8 cellular contexts compared by ENCODE assay signal in the genomic region with DNA sequence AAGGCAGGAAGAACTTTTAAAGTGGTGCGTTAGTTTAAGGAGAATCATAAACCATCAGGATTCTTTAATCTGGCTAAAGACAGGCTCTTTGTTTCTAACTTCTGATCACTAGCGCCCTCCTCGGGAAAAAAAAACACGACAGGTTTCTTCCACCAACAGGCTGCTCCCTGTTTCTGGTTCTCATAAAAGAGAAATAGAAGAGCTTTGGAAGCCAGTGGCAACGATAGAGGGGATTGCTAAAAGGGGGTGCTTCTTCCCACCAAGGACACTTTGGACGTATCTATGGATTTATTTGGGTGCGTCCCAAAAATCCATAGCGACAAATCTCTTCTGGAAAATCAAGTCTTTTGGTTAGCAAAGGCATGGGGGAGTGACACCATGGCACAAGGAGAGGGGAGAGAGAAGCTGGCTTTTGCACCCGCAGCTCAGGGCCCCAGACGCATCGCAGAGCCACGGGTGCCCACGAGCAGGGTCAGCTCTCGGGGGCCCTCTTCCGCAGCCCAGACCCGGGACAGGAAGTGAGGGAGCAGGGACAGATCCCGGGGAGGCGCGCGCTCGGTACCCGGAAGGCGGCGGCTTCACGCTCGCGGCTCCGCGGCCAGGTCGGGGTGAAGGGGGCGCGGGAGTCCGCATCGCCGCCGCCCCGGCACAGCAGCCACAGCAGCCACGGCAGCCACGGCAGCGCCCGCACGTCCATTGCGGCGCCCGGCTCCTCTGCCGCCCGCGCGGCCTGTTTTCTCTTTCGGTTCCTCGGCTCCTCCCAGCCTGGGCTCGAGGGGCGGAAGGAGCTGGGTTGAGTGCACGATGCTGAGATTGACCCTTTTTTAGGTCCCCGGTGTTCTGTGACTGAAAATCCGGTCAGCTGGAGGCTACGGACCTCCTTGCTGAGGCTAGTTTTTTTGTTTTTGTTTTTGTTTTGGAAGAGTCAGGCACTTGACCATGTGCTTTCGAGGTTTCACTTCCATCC. TPM values are rescaled to one million over a fixed set of nuclear protein-coding genes. Genes with fewer than 3 reads are reported as not detected.
DNase-seq lines count a peak whose midpoint lies in the region; ATAC-seq and TF ChIP-seq lines count a peak whose summit lies in the region.

Gene CTSO (minus strand): TSS at position 716 of the 967 bp plus-strand sequence. CDS start 19 bp downstream, at position 697.

- H3K9me3 ChIP-seq in HUES64 (ENCODE audit: insufficient read depth, low read depth, low read length) = no peaks in the 10 kb centered on the region
- no peaks in the 10 kb centered on the region for H3K9me3 ChIP-seq in Panc1 (ENCODE audit: control insufficient read depth, insufficient read depth, low read depth, low read length)

- ATAC-seq in GM21423 (IDR thresholded peaks at IDR 0.05; ENCODE audit: unreplicated experiment) (peak; percentile 94), Panc1 (peak; percentile 99)
- ATAC-seq in activated T-helper 17 cell treated with anti-CD3 and anti-CD28 coated beads, Interleukin-2, amount 50 U/mL, for 72 hours (replicated peaks) = peak; percentile 93
- ATAC-seq in natural killer cell treated with Interleukin-12 subunit alpha and Interleukin-12 subunit beta and Interleukin-15 and Interleukin-18, amount 100 ng/mL, for 72 hours = peak; percentile 94 to 95
- peak; percentile 98 for ATAC-seq in stimulated activated naive CD8-positive, alpha-beta T cell treated with anti-CD3 and anti-CD28 coated beads, Interleukin-15, Interleukin-2, amounts not matched to agents 100 U/mL and 50 U/mL, for 24 hours

- no peaks in the 10 kb centered on the region for H3K36me3 ChIP-seq in HUES64 (ENCODE audit: insufficient read depth, low read length)
- H3K36me3 ChIP-seq in Panc1 (ENCODE audit: control insufficient read depth, insufficient read depth, low read length) = no peaks in the 10 kb centered on the region

- peak within 1 kb of the TSS; percentile 72 for H3K4me3 ChIP-seq in HUES64 (ENCODE audit: low read length)
- peak within 1 kb of the TSS; percentile 53 to 89 for H3K4me3 ChIP-seq in Panc1 (ENCODE audit: low read depth in 2 of 2, low read length in 2 of 2)
- H3K4me3 ChIP-seq in fibroblast of mammary gland (ENCODE audit: control insufficient read depth, low read depth, low read length) = peak within 1 kb of the TSS; percentile 78

- H3K27me3 Mint-ChIP-seq in activated T-helper 17 cell treated with anti-CD3 and anti-CD28 coated beads, Interleukin-2, amount 50 U/mL, for 72 hours = peaks cover 4% of the 10 kb centered on the region
- H3K27me3 Mint-ChIP-seq in natural killer cell treated with Interleukin-12 subunit alpha and Interleukin-12 subunit beta and Interleukin-15 and Interleukin-18, amount 100 ng/mL, for 72 hours = peaks cover 4% of the 10 kb centered on the region in 2 donors

- POLR2A ChIA-PET in Panc1 (lab: Charles Lee) = no interaction called here

- H3K4me1 Mint-ChIP-seq in activated T-helper 17 cell treated with anti-CD3 and anti-CD28 coated beads, Interleukin-2, amount 50 U/mL, for 72 hours = no peaks in the 10 kb centered on the region
- H3K4me1 Mint-ChIP-seq in natural killer cell treated with Interleukin-12 subunit alpha and Interleukin-12 subunit beta and Interleukin-15 and Interleukin-18, amount 100 ng/mL, for 72 hours (ENCODE audit: low read depth in 2 of 2) = peaks cover 10% of the 10 kb centered on the region in 2 donors

- CTCF ChIA-PET in Panc1 (lab: Charles Lee) = interaction anchor here (0.7 to 0.8 kb wide), 2 partner anchors 132 to 992 kb away, joined by 3 to 6 read pairs; no protein-coding TSS in a partner anchor

- 5% methylated on average over 58 of the region's 58 CpGs for WGBS in HUES64

- peak within 1 kb of the TSS; percentile 88 for H3K9ac ChIP-seq in HUES64 (ENCODE audit: low read depth, low read length)

- in situ Hi-C loops in Panc1 (cut with HindIII; ENCODE audit: low pct_unique_long_range_greater_than_20kb, low sequenced_read_pairs) = no loop called here

- H3K27ac Mint-ChIP-seq in activated T-helper 17 cell treated with anti-CD3 and anti-CD28 coated beads, Interleukin-2, amount 50 U/mL, for 72 hours = peak within 1 kb of the TSS; percentile 97
- H3K27ac Mint-ChIP-seq in natural killer cell treated with Interleukin-12 subunit alpha and Interleukin-12 subunit beta and Interleukin-15 and Interleukin-18, amount 100 ng/mL, for 72 hours = peak within 1 kb of the TSS; percentile 98 to 100

- intact Hi-C loops in Panc1 (cut with micrococcal nuclease; ENCODE audit: unreplicated experiment) = loop anchor here (1.0 to 5.0 kb wide), 2 partner anchors 143 to 546 kb away; no protein-coding TSS in a partner anchor

- H3K9me3 Mint-ChIP-seq in activated T-helper 17 cell treated with anti-CD3 and anti-CD28 coated beads, Interleukin-2, amount 50 U/mL, for 72 hours = no peaks in the 10 kb centered on the region
- no peaks in the 10 kb centered on the region for H3K9me3 Mint-ChIP-seq in natural killer cell treated with Interleukin-12 subunit alpha and Interleukin-12 subunit beta and Interleukin-15 and Interleukin-18, amount 100 ng/mL, for 72 hours

- TF ChIP-seq CTCF in Panc1 (IDR thresholded peaks at IDR 0.05) = peak; percentile 67
- TF ChIP-seq CTCF in fibroblast of mammary gland (conservative IDR thresholded peaks at IDR 0.05; ENCODE audit: control insufficient read depth, insufficient read depth, low read depth, low read length) = peak; percentile 64

- H3K27me3 ChIP-seq in HUES64 (ENCODE audit: insufficient read depth, low read length) = no peaks in the 10 kb centered on the region
- no peaks in the 10 kb centered on the region for H3K27me3 ChIP-seq in Panc1 (ENCODE audit: control insufficient read depth, insufficient read depth, low read length)

- H3K4me3 Mint-ChIP-seq in activated T-helper 17 cell treated with anti-CD3 and anti-CD28 coated beads, Interleukin-2, amount 50 U/mL, for 72 hours = peak within 1 kb of the TSS; percentile 91
- H3K4me3 Mint-ChIP-seq in natural killer cell treated with Interleukin-12 subunit alpha and Interleukin-12 subunit beta and Interleukin-15 and Interleukin-18, amount 100 ng/mL, for 72 hours = peak within 1 kb of the TSS; percentile 99

- DNase-seq in DMS 273 treated with DMSO at 0.1 percent for 48 hours (lab: John Stamatoyannopoulos, UW) (peak; percentile 16), Panc1 (ENCODE audit: low read depth, low spot score) (peak; percentile 59), fibroblast of mammary gland (ENCODE audit: low read depth) (peak; percentile 86)
- peak; percentile 83 for DNase-seq in natural killer cell treated with Interleukin-12 subunit alpha and Interleukin-12 subunit beta and Interleukin-15 and Interleukin-18, amount 100 ng/mL, for 72 hours (ENCODE audit: low spot score)
- DNase-seq in stimulated activated naive CD8-positive, alpha-beta T cell treated with anti-CD3 and anti-CD28 coated beads, Interleukin-15, Interleukin-2, amounts not matched to agents 100 U/mL and 50 U/mL, for 24 hours = peak; percentile 74

- H3K4me1 ChIP-seq in HUES64 (ENCODE audit: insufficient read depth, low read length) (no peaks in the 10 kb centered on the region), Panc1 (ENCODE audit: control insufficient read depth, insufficient read depth, low read length) (no peaks in the 10 kb centered on the region)

- H3K27ac ChIP-seq in HUES64 (ENCODE audit: low read depth, low read length) = peak within 1 kb of the TSS; percentile 50
- peak within 1 kb of the TSS; percentile 83 for H3K27ac ChIP-seq in Panc1 (ENCODE audit: low read length)

- no peaks in the 10 kb centered on the region for H3K36me3 Mint-ChIP-seq in activated T-helper 17 cell treated with anti-CD3 and anti-CD28 coated beads, Interleukin-2, amount 50 U/mL, for 72 hours (ENCODE audit: low read depth)
- no peaks in the 10 kb centered on the region for H3K36me3 Mint-ChIP-seq in natural killer cell treated with Interleukin-12 subunit alpha and Interleukin-12 subunit beta and Interleukin-15 and Interleukin-18, amount 100 ng/mL, for 72 hours

- BruUV-seq in Panc1 (replicated peaks; lab: Mats Ljungman, UMichigan) = no TSS peak

RNA-seq across cellular contexts. Expression of gene CTSO, which starts in this region (rescaled TPM):
- 1.9 TPM for polyA plus RNA-seq in HUES64 (2013, experiment 1 of 2)
- 2.6 TPM for polyA plus RNA-seq in HUES64 (2013, experiment 2 of 2)
- 3.3 TPM for total RNA-seq in Panc1 (2021; ENCODE audit: unreplicated experiment)
- 1.8 TPM for polyA plus RNA-seq in Panc1 (2012; ENCODE audit: insufficient read length)
- 1 to 10 TPM; 1.9 to 2.7 TPM for total RNA-seq in activated T-helper 17 cell treated with anti-CD3 and anti-CD28 coated beads, Interleukin-2, amount 50 U/mL, for 72 hours
- 1 to 10 TPM; 1.3 to 5.8 TPM for total RNA-seq in natural killer cell treated with Interleukin-12 subunit alpha and Interleukin-12 subunit beta and Interleukin-15 and Interleukin-18, amount 100 ng/mL, for 72 hours

Comparison
In these comparisons a context has a peak if more than half of its experiments do, and no peak if none do; other contexts are left out.
1. Peak in every context shown above with its lines: DNase-seq, ATAC-seq, H3K4me3 ChIP-seq and H3K27ac ChIP-seq.
2. DNase-seq: peak in every context shown above with its lines; median percentile 86 in fibroblast of mammary gland; 83 in natural killer cell treated with Interleukin-12 subunit alpha and Interleukin-12 subunit beta and Interleukin-15 and Interleukin-18, amount 100 ng/mL, for 72 hours; 74 in stimulated activated naive CD8-positive, alpha-beta T cell treated with anti-CD3 and anti-CD28 coated beads, Interleukin-15, Interleukin-2, amounts not matched to agents 100 U/mL and 50 U/mL, for 24 hours; 59 in Panc1; 16 in DMS 273 treated with DMSO at 0.1 percent for 48 hours.